8 cellular contexts compared by ENCODE assay signal in genomic region chr1:14539309-14539708, GRCh38.
"Had no signal": no experiment of that assay in that cellular context is flagged by ENCODE, and none has a peak within 500 bp of the region (broad histone marks: within the 10 kb centered on the region; RNA-seq: fewer than 3 reads in every experiment).

No MANE protein-coding gene starts in this region.

- H3K4me1 ChIP-seq: HAP-1 had no signal

- DNase-seq: GM23248, GOT3, H7, IMR-90 had no signal

- FAIRE-seq: HTR-8/SVneo had no signal

- ATAC-seq: HCT116 had no signal

- H3K4me3 ChIP-seq: GM23248, HAP-1 had no signal

- H3K9ac ChIP-seq: GM23248, KMS-11 had no signal

- H3K27ac ChIP-seq: GM23248, KMS-11 had no signal

- H3K4me2 ChIP-seq: KMS-11 had no signal

- H3K9me3 ChIP-seq: HAP-1 had no signal

- H2AFZ ChIP-seq: GM23248 had no signal

- H3K36me3 ChIP-seq: HAP-1 had no signal
